29 cellular contexts compared by ENCODE assay signal in the genomic region with DNA sequence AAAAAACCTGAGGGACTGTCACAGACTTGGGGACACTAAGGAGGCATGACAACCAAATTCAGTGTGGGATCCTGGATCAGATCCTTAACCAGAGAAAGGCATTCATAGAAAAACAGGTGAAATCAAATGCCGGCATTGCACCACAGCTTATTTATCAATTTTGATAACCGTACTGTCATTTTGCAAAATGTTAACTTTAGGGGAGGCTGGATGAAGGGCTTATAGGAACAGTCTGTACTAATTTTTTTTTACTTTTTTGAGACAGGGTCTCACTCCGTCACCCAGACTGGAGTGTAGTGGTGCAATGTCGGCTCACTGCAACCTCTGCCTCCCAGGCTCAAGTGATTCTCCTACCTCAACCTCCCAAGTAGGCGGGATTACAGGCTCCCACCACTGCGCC.
"Had no signal": no experiment of that assay in that cellular context is flagged by ENCODE, and none has a peak within 500 bp of the region (broad histone marks: within the 10 kb centered on the region; RNA-seq: fewer than 3 reads in every experiment).

No MANE protein-coding gene starts in this region.

- H3K9me3 Mint-ChIP-seq: natural killer cell; nephron; neural progenitor cell; stimulated activated effector memory CD8-positive, alpha-beta T cell treated with anti-CD3 and anti-CD28 coated beads, Interleukin-12 subunit alpha, Interleukin-12 subunit beta, amount 100 ng/mL, for 72 hours; stimulated activated naive B cell treated with anti-CD40 and anti-IgM and Interleukin-4, amounts not matched to agents 10 μg/mL and 1 μg/mL and 100 μg/mL, for 72 hours; stimulated activated naive CD8-positive, alpha-beta T cell treated with anti-CD3 and anti-CD28 coated beads, Interleukin-15, Interleukin-2, amounts not matched to agents 100 ng/mL and 50 ng/mL, for 24 hours had no signal

- H3K27ac Mint-ChIP-seq: natural killer cell; nephron; neural progenitor cell; progenitor cell of endocrine pancreas; stimulated activated naive B cell treated with anti-CD40 and anti-IgM and Interleukin-4, amounts not matched to agents 10 μg/mL and 1 μg/mL and 100 μg/mL, for 72 hours; stimulated activated naive CD8-positive, alpha-beta T cell treated with anti-CD3 and anti-CD28 coated beads, Interleukin-15, Interleukin-2, amounts not matched to agents 100 ng/mL and 50 ng/mL, for 24 hours had no signal

- H3K4me3 Mint-ChIP-seq: natural killer cell; nephron; neural progenitor cell; stimulated activated effector memory CD8-positive, alpha-beta T cell treated with anti-CD3 and anti-CD28 coated beads, Interleukin-12 subunit alpha, Interleukin-12 subunit beta, amount 100 ng/mL, for 72 hours; stimulated activated naive B cell treated with anti-CD40 and anti-IgM and Interleukin-4, amounts not matched to agents 10 μg/mL and 1 μg/mL and 100 μg/mL, for 72 hours; stimulated activated naive CD8-positive, alpha-beta T cell treated with anti-CD3 and anti-CD28 coated beads, Interleukin-15, Interleukin-2, amounts not matched to agents 100 ng/mL and 50 ng/mL, for 24 hours had no signal

- DNase-seq: natural killer cell; occipital lobe; ovary; posterior cingulate gyrus; psoas muscle; right cardiac atrium; right lobe of liver; sigmoid colon; small intestine; stimulated activated CD4-positive, alpha-beta T cell treated with anti-CD3 and anti-CD28 coated beads, Interleukin-15, amount 100 ng/mL, for 24 hours; stimulated activated CD4-positive, alpha-beta T cell treated with anti-CD3 and anti-CD28 coated beads, Interleukin-2, amount 100 ng/mL, for 24 hours; stimulated activated CD4-positive, alpha-beta T cell treated with anti-CD3 and anti-CD28 coated beads, Interleukin-2, amount 100 ng/mL, for 48 hours; stimulated activated CD4-positive, alpha-beta T cell treated with anti-CD3 and anti-CD28 coated beads, Interleukin-4, amount 100 ng/mL, for 24 hours; stimulated activated naive B cell treated with anti-CD40 and anti-IgM and Interleukin-4, amounts not matched to agents 10 μg/mL and 1 μg/mL and 100 μg/mL, for 72 hours; stimulated activated naive CD4-positive, alpha-beta T cell treated with Interleukin-2 at 50 U/mL for 16 hours; stomach; thyroid gland; trophoblast cell; upper lobe of left lung had no signal

- H3K27me3 Mint-ChIP-seq: progenitor cell of endocrine pancreas; stimulated activated naive B cell treated with anti-CD40 and anti-IgM and Interleukin-4, amounts not matched to agents 10 μg/mL and 1 μg/mL and 100 μg/mL, for 72 hours; stimulated activated naive CD8-positive, alpha-beta T cell treated with anti-CD3 and anti-CD28 coated beads, Interleukin-15, Interleukin-2, amounts not matched to agents 100 ng/mL and 50 ng/mL, for 24 hours had no signal

- H3K36me3 Mint-ChIP-seq: natural killer cell, neural progenitor cell had no signal

- H3K27me3 ChIP-seq: neural progenitor cell, ovary, right lobe of liver, sigmoid colon, stomach, suprapubic skin, thyroid gland, tibial nerve, upper lobe of left lung, vagina had no signal

- H3K27ac ChIP-seq: neural progenitor cell, ovary, parathyroid adenoma, psoas muscle, right lobe of liver, sigmoid colon, stomach, suprapubic skin, thoracic aorta, upper lobe of left lung, vagina had no signal
